8 cellular contexts compared by ENCODE assay signal in genomic region chr1:36223996-36224536, GRCh38.
DNase-seq lines count a peak whose midpoint lies in the region; ATAC-seq and TF ChIP-seq lines count a peak whose summit lies in the region.

THRAP3 (plus strand) TSS chr1:36224443; CDS start chr1:36282564, 58,121 bp downstream.

- TF ChIP-seq CTCF in AG09319 (IDR thresholded peaks at IDR 0.05; ENCODE audit: low read depth, low read length): no peak

- DNase-seq in AG09319 (ENCODE audit: extremely low read depth, low read depth): peak; percentile 98
- peak; percentile 99 for DNase-seq in NCI-H446 treated with DMSO at 0.1 percent for 48 hours (lab: John Stamatoyannopoulos, UW)
- peak; percentile 99 for DNase-seq in cerebellar cortex (ENCODE audit: low spot score)
- DNase-seq in iris pigment epithelial cell (ENCODE audit: low read depth): peak; percentile 100
- peak; percentile 98 for DNase-seq in stimulated activated CD4-positive, alpha-beta T cell treated with anti-CD3 and anti-CD28 coated beads, Interleukin-12 subunit alpha, Interleukin-12 subunit beta, amount 100 ng/mL, for 4 hours

- ATAC-seq in GM19035 (IDR thresholded peaks at IDR 0.05; ENCODE audit: unreplicated experiment) (peak; percentile 93), HG03354 (IDR thresholded peaks at IDR 0.05; ENCODE audit: poor library complexity, severe bottlenecking, unreplicated experiment) (peak; percentile 92)
- peak; percentile 95 to 96 for ATAC-seq in activated CD4-positive, CD25-positive, alpha-beta regulatory T cell treated with anti-CD3 and anti-CD28 coated beads, Interleukin-2, amount 50 U/mL, for 24 hours

Comparison
In these comparisons a context has a peak if more than half of its experiments do, and no peak if none do; other contexts are left out.
1. Peak in every context shown above with its lines: DNase-seq and ATAC-seq.